In genomic region chr2:46909771-46910419, GRCh38 we compare ENCODE assay signal across 8 cellular contexts. TPM values are rescaled to one million over a fixed set of nuclear protein-coding genes. Genes with fewer than 3 reads are reported as not detected.
DNase-seq lines count a peak whose midpoint lies in the region; ATAC-seq, FAIRE-seq and TF ChIP-seq lines count a peak whose summit lies in the region.

No MANE protein-coding gene starts in this region.

- H3K9ac ChIP-seq in HepG2 (ENCODE audit: insufficient read depth, low read depth, low read length): no peak overlapping the region

- TF ChIP-seq CTCF in HepG2 (CRISPR knock-in tag; IDR thresholded peaks at IDR 0.05): no peak

- TF ChIP-seq EP300 in HepG2 (IDR thresholded peaks at IDR 0.05; ENCODE audit: low read depth in 2 of 2, low read length in 2 of 2): no peak; a peak in 1 of 4 replicates
- TF ChIP-seq EP300 in HepG2 (CRISPR knock-in tag; IDR thresholded peaks at IDR 0.05; ENCODE audit: borderline replicate concordance): no peak

- peak overlapping the region; percentile 31 for H3K27ac Mint-ChIP-seq in activated naive CD8-positive, alpha-beta T cell

- H3K9me3 Mint-ChIP-seq in activated naive CD8-positive, alpha-beta T cell (ENCODE audit: low read depth): no peaks in the 10 kb centered on the region

- peak overlapping the region; percentile 30; the same call in 1 of the 2 replicates for H3K4me2 ChIP-seq in HepG2 (ENCODE audit: low read depth, low read length)

- no peak for TF ChIP-seq RAD21 in HepG2 (CRISPR knock-in tag; IDR thresholded peaks at IDR 0.05)

- H3K79me2 ChIP-seq in HepG2 (ENCODE audit: insufficient read depth, low read length): peaks cover 59% of the 10 kb centered on the region

- FAIRE-seq in HepG2 (lab: Jason Lieb, UNC): no peak

- intact Hi-C loops in HepG2 (cut with micrococcal nuclease; ENCODE audit: unreplicated experiment): no loop called here

- no peak overlapping the region for H2AFZ ChIP-seq in HepG2 (ENCODE audit: low read length)

- POLR2A ChIA-PET in HepG2 (lab: Yijun Ruan, JAX): interaction anchor here (1.0 kb wide), 1 partner anchor 45 kb away, joined by 3 read pairs; no protein-coding TSS in a partner anchor

- no peak overlapping the region; a peak in 1 of 6 replicates for H3K4me3 ChIP-seq in HepG2 (replicated peaks in 1 of 3; ENCODE audit: insufficient read depth in 1 of 3, low read depth in 2 of 3, low read length in 3 of 3)

- no peaks in the 10 kb centered on the region for H3K9me3 ChIP-seq in HepG2 (ENCODE audit: low read length)

- no TSS peak for BruUV-seq in HepG2 (replicated peaks; lab: Mats Ljungman, UMichigan)

- peaks cover 12% of the 10 kb centered on the region for H3K36me3 Mint-ChIP-seq in activated naive CD8-positive, alpha-beta T cell

- 73% methylated on average over 6 of the region's 6 CpGs for WGBS in HepG2 (ENCODE audit: low lambda C conversion rate)

- peak; percentile 95 for DNase-seq in Daoy (ENCODE audit: low read depth)
- peak; percentile 52 for DNase-seq in HepG2 (ENCODE audit: low spot score)
- DNase-seq in NCI-H1105 treated with DMSO at 0.1 percent for 48 hours (lab: John Stamatoyannopoulos, UW): no peak
- no peak for DNase-seq in NCI-H2171 treated with DMSO at 0.1 percent for 48 hours (lab: John Stamatoyannopoulos, UW)
- DNase-seq in germinal center (ENCODE audit: low spot score): no peak

- ATAC-seq in GM19455 (IDR thresholded peaks at IDR 0.05; ENCODE audit: unreplicated experiment) (peak; percentile 59), HG03521 (IDR thresholded peaks at IDR 0.05; ENCODE audit: unreplicated experiment) (peak; percentile 79), HepG2 (peak; percentile 25)

- TF ChIP-seq POLR2A in HepG2 (IDR thresholded peaks at IDR 0.05; ENCODE audit: insufficient read depth in 1 of 2, low read depth in 2 of 2, low read length in 2 of 2): no peak

- H3K27me3 Mint-ChIP-seq in activated naive CD8-positive, alpha-beta T cell: no peaks in the 10 kb centered on the region

- no peaks in the 10 kb centered on the region; a peak in 1 of 5 replicates for H3K27me3 ChIP-seq in HepG2 (ENCODE audit: control insufficient read depth in 1 of 2, insufficient read depth in 2 of 2, low read length in 2 of 2)

- no peak overlapping the region for H3K4me3 Mint-ChIP-seq in activated naive CD8-positive, alpha-beta T cell

- H3K36me3 ChIP-seq in HepG2 (replicated peaks in 1 of 2; ENCODE audit: control insufficient read depth in 1 of 2, insufficient read depth in 2 of 2, low read length in 2 of 2): peaks cover 27 to 63% of the 10 kb centered on the region in 2 experiments

- peaks cover 55% of the 10 kb centered on the region for H3K4me1 ChIP-seq in HepG2 (ENCODE audit: insufficient read depth, low read length)

- H3K27ac ChIP-seq in HepG2 (ENCODE audit: extremely low read length, insufficient read depth, low read length): peak overlapping the region; percentile 58

- peaks cover 27% of the 10 kb centered on the region for H4K20me1 ChIP-seq in HepG2 (ENCODE audit: insufficient read depth, low read length)

- H3K4me1 Mint-ChIP-seq in activated naive CD8-positive, alpha-beta T cell (ENCODE audit: low read depth): peaks cover 35% of the 10 kb centered on the region

- CTCF ChIA-PET in HepG2 (lab: Yijun Ruan, JAX; ENCODE audit: low intra/inter-chr PET ratio, low total read pairs): no interaction called here

- in situ Hi-C loops in HepG2 (cut with HindIII; ENCODE audit: extremely low pct_ligation_motif_present, low pct_unique_long_range_greater_than_20kb): no loop called here

TF ChIP-seq in HepG2, 621 proteins besides CTCF, POLR2A, EP300 and RAD21 (continues in another document):
- TF ChIP-seq SAP130 (CRISPR knock-in tag; IDR thresholded peaks at IDR 0.05; ENCODE audit: low read depth): peak; percentile 43; the same call in 1 of the 2 replicates
- TF ChIP-seq JUND (CRISPR knock-in tag; IDR thresholded peaks at IDR 0.05): 0 out of 2 replicates have a peak, but pooled peaks have one; percentile 43
- peak; percentile 94 for TF ChIP-seq ESRRA (CRISPR knock-in tag; IDR thresholded peaks at IDR 0.05; ENCODE audit: low read depth)
- peak; percentile 77; the same call in 1 of the 2 replicates for TF ChIP-seq THRA (CRISPR knock-in tag; IDR thresholded peaks at IDR 0.05; ENCODE audit: borderline replicate concordance)
- TF ChIP-seq FOXP4 (CRISPR knock-in tag; IDR thresholded peaks at IDR 0.05): peak; percentile 35; the same call in 1 of the 2 replicates
- TF ChIP-seq SOX6 (IDR thresholded peaks at IDR 0.05): no peak
- TF ChIP-seq SOX6 (CRISPR knock-in tag; IDR thresholded peaks at IDR 0.05): peak; percentile 88

RNA-seq across cellular contexts. Expression of gene MCFD2, which starts 5.7 kb away (rescaled TPM):
- total RNA-seq in Daoy (2014; rRNA removed; shearing (Covaris generic)): 80.7 and 115 TPM in 2 replicates
- 191 and 232 TPM in 2 replicates for total RNA-seq in HepG2 (2016; rRNA removed; fragmentation: Illumina TruSeq; extraction: Trizol)
- total RNA-seq in HepG2 (2016; cell fraction: cytosol; rRNA removed; fragmentation: Illumina TruSeq; extraction: Trizol; ENCODE audit: low read depth): 20.4 and 23.3 TPM in 2 replicates
- 188 and 227 TPM in 2 replicates for total RNA-seq in HepG2 (2016; cell fraction: insoluble cytoplasmic fraction; rRNA removed; fragmentation: Illumina TruSeq; extraction: Trizol)
- total RNA-seq in HepG2 (2016; cell fraction: membrane; rRNA removed; fragmentation: Illumina TruSeq; extraction: Trizol): 73.2 and 79.2 TPM in 2 replicates
- total RNA-seq in HepG2 (2016; cell fraction: nucleus; rRNA removed; fragmentation: Illumina TruSeq; extraction: Trizol): 172 and 204 TPM in 2 replicates
- polyA plus RNA-seq in HepG2 (2011; rRNA removed): 170 and 183 TPM in 2 replicates
- polyA plus RNA-seq in HepG2 (2011; cell fraction: cytosol; rRNA removed): 120 and 161 TPM in 2 replicates
- 48.7 and 68.4 TPM in 2 replicates for polyA plus RNA-seq in HepG2 (2011; cell fraction: nucleus; rRNA removed)
- polyA plus RNA-seq in HepG2 (2012): 135 and 170 TPM in 2 replicates
- polyA plus RNA-seq in HepG2 (2016; cell fraction: cytosol; fragmentation: Illumina TruSeq; extraction: Trizol; ENCODE audit: low read depth): 30.7 and 36.6 TPM in 2 replicates
- 146 TPM in 2 replicates for polyA plus RNA-seq in HepG2 (2016; cell fraction: insoluble cytoplasmic fraction; fragmentation: Illumina TruSeq; extraction: Trizol; ENCODE audit: low read depth)
- 43.2 and 44.0 TPM in 2 replicates for polyA plus RNA-seq in HepG2 (2016; cell fraction: membrane; fragmentation: Illumina TruSeq; extraction: Trizol; ENCODE audit: low read depth)
- 201 and 204 TPM in 2 replicates for polyA plus RNA-seq in HepG2 (2016; cell fraction: nucleus; fragmentation: Illumina TruSeq; extraction: Trizol; ENCODE audit: insufficient read depth, low read depth)
- polyA minus RNA-seq in HepG2 (2011; rRNA and poly(A)+ RNA removed; ENCODE audit: low replicate concordance): 95.6 and 263 TPM in 2 replicates
- polyA minus RNA-seq in HepG2 (2011; cell fraction: cytosol; rRNA and poly(A)+ RNA removed): 122 and 129 TPM in 2 replicates
- 66.2 and 98.2 TPM in 2 replicates for polyA minus RNA-seq in HepG2 (2011; cell fraction: nucleus; rRNA and poly(A)+ RNA removed)

RNA-seq across cellular contexts. Expression of gene TTC7A, which starts 31.1 kb away (rescaled TPM):
- 9.1 and 11.9 TPM in 2 replicates for total RNA-seq in Daoy (2014; rRNA removed; shearing (Covaris generic))
- 21.0 and 24.0 TPM in 2 replicates for total RNA-seq in HepG2 (2016; rRNA removed; fragmentation: Illumina TruSeq; extraction: Trizol)
- 8.3 and 8.9 TPM in 2 replicates for total RNA-seq in HepG2 (2016; cell fraction: cytosol; rRNA removed; fragmentation: Illumina TruSeq; extraction: Trizol; ENCODE audit: low read depth)
- total RNA-seq in HepG2 (2016; cell fraction: insoluble cytoplasmic fraction; rRNA removed; fragmentation: Illumina TruSeq; extraction: Trizol): 17.8 and 24.5 TPM in 2 replicates
- 18.3 and 18.8 TPM in 2 replicates for total RNA-seq in HepG2 (2016; cell fraction: membrane; rRNA removed; fragmentation: Illumina TruSeq; extraction: Trizol)
- total RNA-seq in HepG2 (2016; cell fraction: nucleus; rRNA removed; fragmentation: Illumina TruSeq; extraction: Trizol): 28.5 and 28.8 TPM in 2 replicates
- 23.7 and 25.2 TPM in 2 replicates for polyA plus RNA-seq in HepG2 (2011; rRNA removed)
- polyA plus RNA-seq in HepG2 (2011; cell fraction: cytosol; rRNA removed): 16.5 and 24.2 TPM in 2 replicates
- 65.7 and 80.5 TPM in 2 replicates for polyA plus RNA-seq in HepG2 (2011; cell fraction: nucleus; rRNA removed)
- polyA plus RNA-seq in HepG2 (2012): 20.4 and 24.1 TPM in 2 replicates
- 5.7 and 5.8 TPM in 2 replicates for polyA plus RNA-seq in HepG2 (2016; cell fraction: cytosol; fragmentation: Illumina TruSeq; extraction: Trizol; ENCODE audit: low read depth)
- polyA plus RNA-seq in HepG2 (2016; cell fraction: insoluble cytoplasmic fraction; fragmentation: Illumina TruSeq; extraction: Trizol; ENCODE audit: low read depth): 19.1 and 24.2 TPM in 2 replicates
- 11.6 and 14.8 TPM in 2 replicates for polyA plus RNA-seq in HepG2 (2016; cell fraction: membrane; fragmentation: Illumina TruSeq; extraction: Trizol; ENCODE audit: low read depth)
- polyA plus RNA-seq in HepG2 (2016; cell fraction: nucleus; fragmentation: Illumina TruSeq; extraction: Trizol; ENCODE audit: insufficient read depth, low read depth): 29.2 and 31.6 TPM in 2 replicates
- 25.8 and 60.0 TPM in 2 replicates for polyA minus RNA-seq in HepG2 (2011; rRNA and poly(A)+ RNA removed; ENCODE audit: low replicate concordance)
- 12.9 and 13.4 TPM in 2 replicates for polyA minus RNA-seq in HepG2 (2011; cell fraction: cytosol; rRNA and poly(A)+ RNA removed)
- 37.9 and 48.2 TPM in 2 replicates for polyA minus RNA-seq in HepG2 (2011; cell fraction: nucleus; rRNA and poly(A)+ RNA removed)

Comparison
In these comparisons a context has a peak if more than half of its experiments do, and no peak if none do; other contexts are left out.
1. DNase-seq: peak in Daoy (single experiment) and HepG2 (single experiment); none in NCI-H1105 treated with DMSO at 0.1 percent for 48 hours (single experiment), NCI-H2171 treated with DMSO at 0.1 percent for 48 hours (single experiment) and germinal center (single experiment).
2. ATAC-seq: peak in every context shown above with its lines; median percentile 79 in HG03521; 59 in GM19455; 25 in HepG2.